4 cellular contexts compared by ENCODE assay signal in genomic region chr4:92277057-92277881, GRCh38. TPM values are rescaled to one million over a fixed set of nuclear protein-coding genes. Genes with fewer than 3 reads are reported as not detected.
"Had no signal": no experiment of that assay in that cellular context is flagged by ENCODE, and none has a peak within 500 bp of the region (broad histone marks: within the 10 kb centered on the region; RNA-seq: fewer than 3 reads in every experiment).

No MANE protein-coding gene starts in this region.

RNA-seq across cellular contexts. Expression of gene GRID2, which starts 26.5 kb away (rescaled TPM):
- total RNA-seq: HT-29, LHCN-M2, MCF 10A, PC-9 had no signal
